Comparison of ENCODE assay signal across 28 cellular contexts in the genomic region with DNA sequence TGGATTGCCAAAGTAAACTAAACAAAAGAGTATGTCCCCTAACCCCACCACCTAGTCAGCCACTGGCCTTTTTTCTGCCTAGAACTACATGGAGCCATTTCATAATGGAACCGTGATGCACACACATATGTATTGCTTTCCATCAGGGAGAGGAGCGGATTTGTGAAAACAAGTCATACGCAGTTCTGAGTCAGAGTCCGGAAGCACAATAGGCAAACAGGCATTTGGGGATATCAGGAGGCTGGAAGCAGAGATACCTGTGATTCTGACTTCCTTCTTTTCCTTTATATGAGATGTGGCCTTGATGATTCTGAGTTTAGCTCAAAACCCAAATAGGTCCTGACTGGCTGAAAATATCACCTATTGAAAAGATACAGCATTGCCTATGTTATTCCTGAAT.
"Had no signal": no experiment of that assay in that cellular context is flagged by ENCODE, and none has a peak within 500 bp of the region (broad histone marks: within the 10 kb centered on the region; RNA-seq: fewer than 3 reads in every experiment).

No MANE protein-coding gene starts in this region.

- H3K36me3 ChIP-seq: ascending aorta, brain microvascular endothelial cell, esophagus squamous epithelium, gastroesophageal sphincter, heart right ventricle had no signal

- H3K27me3 ChIP-seq: ascending aorta, brain microvascular endothelial cell, esophagus squamous epithelium, gastroesophageal sphincter, heart right ventricle, hepatocyte had no signal

- ATAC-seq: activated naive CD4-positive, alpha-beta T cell treated with anti-CD3 and anti-CD28 coated beads, Interleukin-2, amount 50 U/mL, for 72 hours; activated T-cell treated with anti-CD3 and anti-CD28 coated beads, Interleukin-2, amount 50 U/mL, for 72 hours; effector memory CD8-positive, alpha-beta T cell; gastroesophageal sphincter; heart right ventricle; WTC11 had no signal

- H3K4me3 ChIP-seq: ascending aorta, coronary artery, esophagus squamous epithelium, gastroesophageal sphincter, heart right ventricle, hepatocyte had no signal

- H3K36me3 Mint-ChIP-seq: activated naive CD4-positive, alpha-beta T cell treated with anti-CD3 and anti-CD28 coated beads, Interleukin-2, amount 10 ng/mL, durations not matched to agents 7 days and 5 days; activated naive CD4-positive, alpha-beta T cell treated with anti-CD3 and anti-CD28 coated beads, Interleukin-2, amount 50 U/mL, for 72 hours; activated naive CD8-positive, alpha-beta T cell treated with anti-CD3 and anti-CD28 coated beads, Interleukin-2, amount 10 ng/mL, durations not matched to agents 7 days and 5 days; WTC11 had no signal

- DNase-seq: activated CD4-positive, alpha-beta memory T cell treated with anti-CD3 and anti-CD28 coated beads, Interleukin-2, amount 10 ng/mL, durations not matched to agents 7 days and 5 days; activated CD4-positive, alpha-beta T cell treated with anti-CD3 and anti-CD28 coated beads for 1 hour; activated CD4-positive, alpha-beta T cell treated with anti-CD3 and anti-CD28 coated beads for 4 hours; activated CD4-positive, alpha-beta T cell treated with anti-CD3 and anti-CD28 coated beads, Interleukin-2, amount 10 ng/mL, durations not matched to agents 7 days and 5 days; activated CD4-positive, alpha-beta T cell treated with anti-CD3 and anti-CD28 coated beads, Interleukin-2, amount 50 U/mL, for 4 hours; activated CD8-positive, alpha-beta memory T cell treated with anti-CD3 and anti-CD28 coated beads, Interleukin-2, amount 50 U/mL, for 48 hours; activated gamma-delta T cell; activated naive CD4-positive, alpha-beta T cell; activated naive CD4-positive, alpha-beta T cell treated with anti-CD3 and anti-CD28 coated beads, Interleukin-2, amount 10 ng/mL, durations not matched to agents 7 days and 5 days; activated naive CD8-positive, alpha-beta T cell treated with anti-CD3 and anti-CD28 coated beads, Interleukin-2, amount 10 ng/mL, durations not matched to agents 7 days and 5 days; activated T-cell treated with anti-CD3 and anti-CD28 coated beads for 4 hours; activated T-cell treated with anti-CD3 and anti-CD28 coated beads, Interleukin-2, amount 50 U/mL, for 24 hours; activated T-cell treated with anti-CD3 and anti-CD28 coated beads, Interleukin-2, amount 50 U/mL, for 72 hours; brain microvascular endothelial cell; effector CD4-positive, alpha-beta T cell; effector memory CD8-positive, alpha-beta T cell; esophagus squamous epithelium; foreskin melanocyte; heart right ventricle; T-helper 2 cell had no signal

- H3K4me1 ChIP-seq: ascending aorta, esophagus squamous epithelium, gastroesophageal sphincter, heart right ventricle had no signal

- H3K27ac ChIP-seq: ascending aorta, brain microvascular endothelial cell, coronary artery, epithelial cell of prostate, esophagus squamous epithelium, gastroesophageal sphincter, heart right ventricle, hepatocyte had no signal

- H3K27ac Mint-ChIP-seq: activated CD4-positive, alpha-beta memory T cell treated with anti-CD3 and anti-CD28 coated beads, Interleukin-2, amount 10 ng/mL, durations not matched to agents 7 days and 5 days; activated CD4-positive, alpha-beta T cell treated with anti-CD3 and anti-CD28 coated beads, Interleukin-2, amount 10 ng/mL, durations not matched to agents 7 days and 5 days; activated naive CD4-positive, alpha-beta T cell treated with anti-CD3 and anti-CD28 coated beads, Interleukin-2, amount 10 ng/mL, durations not matched to agents 7 days and 5 days; activated naive CD4-positive, alpha-beta T cell treated with anti-CD3 and anti-CD28 coated beads, Interleukin-2, amount 50 U/mL, for 72 hours; activated naive CD8-positive, alpha-beta T cell treated with anti-CD3 and anti-CD28 coated beads, Interleukin-2, amount 10 ng/mL, durations not matched to agents 7 days and 5 days; activated T-cell treated with anti-CD3 and anti-CD28 coated beads, Interleukin-2, amount 50 U/mL, for 24 hours; activated T-cell treated with anti-CD3 and anti-CD28 coated beads, Interleukin-2, amount 50 U/mL, for 72 hours; dendritic cell treated with granulocyte-macrophage colony-stimulating factor and Interleukin-4, amounts not matched to agents 40 ng/mL and 50 ng/mL, for 4 days; effector memory CD8-positive, alpha-beta T cell; WTC11 had no signal

- H3K27me3 Mint-ChIP-seq: activated naive CD4-positive, alpha-beta T cell treated with anti-CD3 and anti-CD28 coated beads, Interleukin-2, amount 10 ng/mL, durations not matched to agents 7 days and 5 days; activated T-cell treated with anti-CD3 and anti-CD28 coated beads, Interleukin-2, amount 50 U/mL, for 24 hours; dendritic cell treated with granulocyte-macrophage colony-stimulating factor and Interleukin-4, amounts not matched to agents 40 ng/mL and 50 ng/mL, for 4 days; effector memory CD8-positive, alpha-beta T cell had no signal

- H3K4me1 Mint-ChIP-seq: activated naive CD4-positive, alpha-beta T cell treated with anti-CD3 and anti-CD28 coated beads, Interleukin-2, amount 10 ng/mL, durations not matched to agents 7 days and 5 days; WTC11 had no signal

- H3K9me3 ChIP-seq: ascending aorta, gastroesophageal sphincter had no signal

- H3K4me3 Mint-ChIP-seq: activated CD4-positive, alpha-beta memory T cell treated with anti-CD3 and anti-CD28 coated beads, Interleukin-2, amount 10 ng/mL, durations not matched to agents 7 days and 5 days; activated CD4-positive, alpha-beta T cell treated with anti-CD3 and anti-CD28 coated beads, Interleukin-2, amount 10 ng/mL, durations not matched to agents 7 days and 5 days; activated naive CD4-positive, alpha-beta T cell treated with anti-CD3 and anti-CD28 coated beads, Interleukin-2, amount 10 ng/mL, durations not matched to agents 7 days and 5 days; activated naive CD8-positive, alpha-beta T cell treated with anti-CD3 and anti-CD28 coated beads, Interleukin-2, amount 10 ng/mL, durations not matched to agents 7 days and 5 days; activated T-cell treated with anti-CD3 and anti-CD28 coated beads, Interleukin-2, amount 50 U/mL, for 24 hours; activated T-cell treated with anti-CD3 and anti-CD28 coated beads, Interleukin-2, amount 50 U/mL, for 72 hours; dendritic cell treated with granulocyte-macrophage colony-stimulating factor and Interleukin-4, amounts not matched to agents 40 ng/mL and 50 ng/mL, for 4 days; effector memory CD8-positive, alpha-beta T cell; WTC11 had no signal

- H3K9me3 Mint-ChIP-seq: activated naive CD4-positive, alpha-beta T cell treated with anti-CD3 and anti-CD28 coated beads, Interleukin-2, amount 50 U/mL, for 72 hours; activated T-cell treated with anti-CD3 and anti-CD28 coated beads, Interleukin-2, amount 50 U/mL, for 72 hours; dendritic cell treated with granulocyte-macrophage colony-stimulating factor and Interleukin-4, amounts not matched to agents 40 ng/mL and 50 ng/mL, for 4 days; effector memory CD8-positive, alpha-beta T cell had no signal
